Comparison of ENCODE assay signal across 7 cellular contexts in the genomic region with DNA sequence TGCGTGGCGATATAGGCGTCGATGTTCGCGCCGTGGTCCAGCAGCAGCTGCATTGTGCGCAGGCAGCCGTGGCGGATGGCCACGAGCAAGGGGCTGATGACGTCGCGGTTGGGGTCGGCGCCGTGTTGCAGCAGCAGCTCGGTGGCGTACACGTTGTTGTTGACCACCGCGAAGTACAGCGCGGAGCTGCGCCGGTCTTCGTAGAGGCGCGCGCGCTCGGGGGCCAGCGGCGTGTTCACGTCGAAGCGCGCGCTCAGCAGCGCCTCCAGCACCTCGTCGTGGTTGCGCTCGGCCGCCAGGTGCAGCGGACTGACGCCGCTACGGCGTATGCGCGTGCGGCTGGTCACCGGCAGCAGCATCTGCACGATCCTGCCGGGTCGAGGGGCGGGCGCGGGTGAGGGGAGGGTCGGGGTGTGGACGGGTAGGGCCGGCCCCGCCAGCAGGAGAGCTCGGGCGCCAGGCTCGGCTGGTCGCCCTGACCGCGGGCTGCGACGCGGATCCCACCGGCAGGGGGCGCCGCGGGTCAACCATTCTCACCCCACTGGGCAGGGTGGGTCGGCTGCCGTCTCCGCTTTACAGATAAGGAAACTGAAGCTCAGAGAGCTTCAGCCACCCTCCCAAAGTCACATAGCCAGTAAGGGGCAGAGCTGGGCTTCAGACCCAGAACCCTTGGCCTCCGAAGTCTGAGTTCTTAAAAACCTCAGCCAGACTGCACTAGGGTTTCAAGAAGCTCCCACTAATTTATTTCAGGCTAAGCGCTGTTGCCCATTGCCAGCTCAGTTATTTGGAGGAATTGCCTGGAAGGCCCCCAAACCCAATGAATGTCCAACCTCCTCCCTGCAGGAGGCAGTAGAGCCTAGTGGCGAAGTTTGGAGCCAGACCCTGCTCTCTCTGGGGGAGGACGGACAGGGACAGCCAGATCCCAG. TPM values are rescaled to one million over a fixed set of nuclear protein-coding genes. Genes with fewer than 3 reads are reported as not detected.
A peak's percentile ranks its signal among the peaks of the same experiment; 100 is the strongest.
DNase-seq lines count a peak whose midpoint lies in the region; ATAC-seq lines count a peak whose summit lies in the region.

No MANE protein-coding gene starts in this region.

- ATAC-seq in GM18498 (IDR thresholded peaks at IDR 0.05; ENCODE audit: unreplicated experiment) (peak; percentile 92), HG02623 (IDR thresholded peaks at IDR 0.05; ENCODE audit: unreplicated experiment) (peak; percentile 91)

- peaks cover 36% of the 10 kb centered on the region for H3K4me1 Mint-ChIP-seq in activated CD4-positive, alpha-beta memory T cell treated with anti-CD3 and anti-CD28 coated beads, Interleukin-2, amount 10 ng/mL, durations not matched to agents 7 days and 5 days

- CTCF ChIA-PET in activated CD4-positive, alpha-beta memory T cell treated with anti-CD3 and anti-CD28 coated beads, Interleukin-2, amount 10 ng/mL, durations not matched to agents 7 days and 5 days (lab: Charles Lee), result interaction anchor here (0.6 to 11.2 kb wide), 54 partner anchors 9 to 286 kb away, joined by 3 to 354 read pairs (median 4); a partner anchor contains a TSS

- peak overlapping the region; percentile 68 for H3K27ac Mint-ChIP-seq in activated CD4-positive, alpha-beta memory T cell treated with anti-CD3 and anti-CD28 coated beads, Interleukin-2, amount 10 ng/mL, durations not matched to agents 7 days and 5 days

- peak; percentile 66 to 76 for DNase-seq in NCI-H1930 (lab: John Stamatoyannopoulos, UW)
- peak; percentile 92 for DNase-seq in activated CD4-positive, alpha-beta memory T cell treated with anti-CD3 and anti-CD28 coated beads, Interleukin-2, amount 10 ng/mL, durations not matched to agents 7 days and 5 days
- DNase-seq in effector CD8-positive, alpha-beta T cell (lab: John Stamatoyannopoulos, UW), result peak; percentile 83
- DNase-seq in medulla oblongata (ENCODE audit: extremely low spot score), result peak; percentile 71
- peak; percentile 94 for DNase-seq in stimulated activated CD8-positive, alpha-beta memory T cell treated with anti-CD3 and anti-CD28 coated beads, Interleukin-15, amount 100 ng/mL, for 24 hours (ENCODE audit: low read depth)

- POLR2A ChIA-PET in activated CD4-positive, alpha-beta memory T cell treated with anti-CD3 and anti-CD28 coated beads, Interleukin-2, amount 10 ng/mL, durations not matched to agents 7 days and 5 days (lab: Charles Lee), result interaction anchor here (0.7 to 6.1 kb wide), 21 partner anchors 11 to 197 kb away, joined by 3 to 79 read pairs (median 5); a partner anchor contains a TSS

- peaks cover 83% of the 10 kb centered on the region for H3K36me3 Mint-ChIP-seq in activated CD4-positive, alpha-beta memory T cell treated with anti-CD3 and anti-CD28 coated beads, Interleukin-2, amount 10 ng/mL, durations not matched to agents 7 days and 5 days (ENCODE audit: low read depth)

- H3K4me3 Mint-ChIP-seq in activated CD4-positive, alpha-beta memory T cell treated with anti-CD3 and anti-CD28 coated beads, Interleukin-2, amount 10 ng/mL, durations not matched to agents 7 days and 5 days, result peak overlapping the region; percentile 52

- no peaks in the 10 kb centered on the region for H3K9me3 Mint-ChIP-seq in activated CD4-positive, alpha-beta memory T cell treated with anti-CD3 and anti-CD28 coated beads, Interleukin-2, amount 10 ng/mL, durations not matched to agents 7 days and 5 days

- no peaks in the 10 kb centered on the region for H3K27me3 Mint-ChIP-seq in activated CD4-positive, alpha-beta memory T cell treated with anti-CD3 and anti-CD28 coated beads, Interleukin-2, amount 10 ng/mL, durations not matched to agents 7 days and 5 days

RNA-seq across cellular contexts. Expression of a gene that starts 12.4 kb away (rescaled TPM):
- not detected for total RNA-seq in activated CD4-positive, alpha-beta memory T cell treated with anti-CD3 and anti-CD28 coated beads, Interleukin-2, amount 10 ng/mL, durations not matched to agents 7 days and 5 days

RNA-seq across cellular contexts. Expression of a gene that starts 36.8 kb away (rescaled TPM):
- 10 to 100 TPM; 93.9 to 99.3 TPM for total RNA-seq in activated CD4-positive, alpha-beta memory T cell treated with anti-CD3 and anti-CD28 coated beads, Interleukin-2, amount 10 ng/mL, durations not matched to agents 7 days and 5 days

RNA-seq across cellular contexts. Expression of a gene that starts 57.5 kb away (rescaled TPM):
- total RNA-seq in activated CD4-positive, alpha-beta memory T cell treated with anti-CD3 and anti-CD28 coated beads, Interleukin-2, amount 10 ng/mL, durations not matched to agents 7 days and 5 days, result under 1 TPM in 1 of 2 experiments, not detected in 1; 0.45 TPM

Comparison
In these comparisons a context has a peak if more than half of its experiments do, and no peak if none do; other contexts are left out.
1. Peak in every context shown above with its lines: DNase-seq and ATAC-seq.